In the genomic region with DNA sequence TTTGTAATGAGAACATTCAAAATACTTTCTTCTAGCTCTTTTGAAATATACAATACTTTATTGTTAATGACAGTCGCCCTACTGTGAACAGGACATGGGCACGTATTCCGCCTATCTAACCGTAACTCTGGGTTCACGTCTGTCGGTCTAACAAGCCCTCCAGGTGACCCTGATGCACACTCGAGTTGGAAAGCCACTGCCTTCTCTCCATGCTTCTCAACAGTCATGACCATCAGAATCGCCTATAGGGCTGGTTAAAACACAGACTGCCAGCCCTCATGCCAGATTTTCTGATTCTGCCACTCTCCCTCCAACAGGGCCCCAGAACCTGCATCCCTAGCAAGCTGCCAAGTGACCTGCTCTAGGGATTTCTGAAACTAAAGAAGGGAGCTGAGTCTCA, we compare ENCODE assay signal across 2 cellular contexts.
TF ChIP-seq lines count a peak whose summit lies in the region.

No MANE protein-coding gene starts in this region.

TF ChIP-seq in SK-N-SH, 30 proteins besides CTCF, POLR2A, EP300 and RAD21 (continued from another document):
- TF ChIP-seq PBX3 (IDR thresholded peaks at IDR 0.05), result no peak
- TF ChIP-seq MXI1 (IDR thresholded peaks at IDR 0.05; ENCODE audit: low read depth, low read length), result no peak
- TF ChIP-seq NFIC (IDR thresholded peaks at IDR 0.05; ENCODE audit: borderline replicate concordance), result no peak
- no peak for TF ChIP-seq ELF1 (IDR thresholded peaks at IDR 0.05)
- TF ChIP-seq CHD2 (IDR thresholded peaks at IDR 0.05; ENCODE audit: low read length, partially characterized antibody), result no peak
- TF ChIP-seq, protein P1, sequence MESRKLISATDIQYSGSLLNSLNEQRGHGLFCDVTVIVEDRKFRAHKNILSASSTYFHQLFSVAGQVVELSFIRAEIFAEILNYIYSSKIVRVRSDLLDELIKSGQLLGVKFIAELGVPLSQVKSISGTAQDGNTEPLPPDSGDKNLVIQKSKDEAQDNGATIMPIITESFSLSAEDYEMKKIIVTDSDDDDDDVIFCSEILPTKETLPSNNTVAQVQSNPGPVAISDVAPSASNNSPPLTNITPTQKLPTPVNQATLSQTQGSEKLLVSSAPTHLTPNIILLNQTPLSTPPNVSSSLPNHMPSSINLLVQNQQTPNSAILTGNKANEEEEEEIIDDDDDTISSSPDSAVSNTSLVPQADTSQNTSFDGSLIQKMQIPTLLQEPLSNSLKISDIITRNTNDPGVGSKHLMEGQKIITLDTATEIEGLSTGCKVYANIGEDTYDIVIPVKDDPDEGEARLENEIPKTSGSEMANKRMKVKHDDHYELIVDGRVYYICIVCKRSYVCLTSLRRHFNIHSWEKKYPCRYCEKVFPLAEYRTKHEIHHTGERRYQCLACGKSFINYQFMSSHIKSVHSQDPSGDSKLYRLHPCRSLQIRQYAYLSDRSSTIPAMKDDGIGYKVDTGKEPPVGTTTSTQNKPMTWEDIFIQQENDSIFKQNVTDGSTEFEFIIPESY (IDR thresholded peaks at IDR 0.05; ENCODE audit: borderline replicate concordance, low read depth), result no peak
- TF ChIP-seq USF2 (IDR thresholded peaks at IDR 0.05; ENCODE audit: borderline replicate concordance, low read depth, low read length), result no peak

TF ChIP-seq in SK-N-SH treated with all-trans-retinoic acid at 6 μM for 48 hours, 23 proteins besides CTCF, POLR2A, EP300 and RAD21 (continued from another document):
- TF ChIP-seq CREB5 (CRISPR knock-in tag; IDR thresholded peaks at IDR 0.05; ENCODE audit: low read depth) (no peak), ZFP3 (CRISPR knock-in tag; IDR thresholded peaks at IDR 0.05) (no peak), SNAI2 (CRISPR knock-in tag; IDR thresholded peaks at IDR 0.05) (no peak), ZFP30 (CRISPR knock-in tag; IDR thresholded peaks at IDR 0.05) (no peak)
